ENCODE assay signal across 34 cellular contexts in the genomic region with DNA sequence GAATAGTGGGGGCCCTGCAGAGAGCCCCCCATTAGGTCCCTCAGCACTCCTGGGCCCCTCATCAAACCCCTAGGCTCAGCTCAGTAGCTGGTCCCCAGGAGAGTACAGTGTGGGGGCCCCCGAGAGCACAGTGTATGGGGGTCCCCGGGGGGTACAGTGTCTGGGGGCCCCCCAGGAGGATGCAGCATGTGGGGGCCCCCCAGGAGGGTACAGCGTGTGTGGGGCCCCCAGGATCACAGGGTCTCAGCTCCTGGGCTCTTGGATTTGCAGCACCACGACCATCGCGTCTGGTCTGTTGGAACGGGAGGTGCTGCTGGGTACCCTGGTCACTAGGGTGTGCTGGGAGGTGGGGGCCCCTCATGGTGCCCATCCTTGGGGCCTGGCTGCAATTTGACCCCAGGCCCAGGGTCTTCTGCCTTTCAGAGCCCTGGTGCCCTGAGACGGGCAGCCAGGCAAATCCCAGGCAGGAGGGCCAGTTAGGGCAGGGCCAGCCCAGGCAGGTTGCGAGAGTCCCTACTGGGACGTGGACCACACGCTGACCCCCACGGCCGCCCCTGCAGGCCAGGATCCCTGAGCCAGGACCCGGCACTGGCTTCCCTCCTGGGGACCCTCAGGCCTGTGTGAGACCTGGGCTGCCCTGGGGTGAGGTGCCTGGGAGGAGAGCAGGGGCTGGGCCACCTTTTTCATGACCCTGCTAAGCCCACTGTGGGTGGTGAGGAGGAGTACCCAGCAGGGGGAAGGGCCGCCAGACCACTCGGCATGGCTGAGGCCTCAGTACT.
"Had no signal": no experiment of that assay in that cellular context is flagged by ENCODE, and none has a peak within 500 bp of the region (broad histone marks: within the 10 kb centered on the region; RNA-seq: fewer than 3 reads in every experiment).

No MANE protein-coding gene starts in this region.

- H3K4me2 ChIP-seq: PC-9 had no signal

- H3K4me1 ChIP-seq: breast epithelium had no signal

- H3K27me3 ChIP-seq: adrenal gland, body of pancreas, breast epithelium had no signal

- H3K4me3 ChIP-seq: adrenal gland, body of pancreas, breast epithelium, PC-9 had no signal

- ATAC-seq: activated naive CD4-positive, alpha-beta T cell treated with anti-CD3 and anti-CD28 coated beads, Interleukin-2, amount 50 U/mL, for 72 hours; activated T-cell treated with anti-CD3 and anti-CD28 coated beads, Interleukin-2, amount 50 U/mL, for 4 hours; body of pancreas had no signal

- DNase-seq: activated B cell treated with CpG ODN at 0.5 μM for 24 hours; activated CD4-positive, alpha-beta memory T cell treated with anti-CD3 and anti-CD28 coated beads for 36 hours; activated CD4-positive, alpha-beta T cell treated with anti-CD3 and anti-CD28 coated beads for 4 hours; activated CD4-positive, alpha-beta T cell treated with anti-CD3 and anti-CD28 coated beads, Interleukin-2, amount 50 U/mL, for 1 hour; activated CD4-positive, CD25-positive, alpha-beta regulatory T cell treated with anti-CD3 and anti-CD28 coated beads, Interleukin-2, amount 50 U/mL, for 72 hours; activated CD8-positive, alpha-beta memory T cell treated with anti-CD3 and anti-CD28 coated beads, Interleukin-2, amount 50 U/mL, for 4 hours; activated gamma-delta T cell treated with Interleukin-2 at 50 U/mL for 16 hours; activated naive CD4-positive, alpha-beta T cell treated with anti-CD3 and anti-CD28 coated beads for 36 hours; activated T-cell treated with anti-CD3 and anti-CD28 coated beads for 4 hours; activated T-cell treated with anti-CD3 and anti-CD28 coated beads, Interleukin-2, amount 50 U/mL, for 4 hours; adrenal gland; body of pancreas; NCI-H1092 treated with DMSO at 0.1 percent for 48 hours; NCI-H1417; NCI-H146; NCI-H187; NCI-H2029 treated with DMSO at 0.1 percent for 48 hours; NCI-H2107; NCI-H2171; NCI-H510A; NCI-H526; NCI-H748 treated with DMSO at 0.1 percent for 48 hours; NK-92 treated with Interleukin-12 subunit alpha and Interleukin-12 subunit beta, amount 100 ng/mL, for 24 hours; PC-9; Right ventricle myocardium superior; SW 1271; T-helper 1 cell; T-helper 2 cell; T-helper 9 cell had no signal

- H3K27ac ChIP-seq: adrenal gland, body of pancreas, PC-9, VCaP had no signal

- H2AFZ ChIP-seq: PC-9 had no signal

- H3K9me3 ChIP-seq: adrenal gland, body of pancreas, breast epithelium had no signal

- FAIRE-seq: astrocyte, RCC 7860 had no signal
